In the genomic region with DNA sequence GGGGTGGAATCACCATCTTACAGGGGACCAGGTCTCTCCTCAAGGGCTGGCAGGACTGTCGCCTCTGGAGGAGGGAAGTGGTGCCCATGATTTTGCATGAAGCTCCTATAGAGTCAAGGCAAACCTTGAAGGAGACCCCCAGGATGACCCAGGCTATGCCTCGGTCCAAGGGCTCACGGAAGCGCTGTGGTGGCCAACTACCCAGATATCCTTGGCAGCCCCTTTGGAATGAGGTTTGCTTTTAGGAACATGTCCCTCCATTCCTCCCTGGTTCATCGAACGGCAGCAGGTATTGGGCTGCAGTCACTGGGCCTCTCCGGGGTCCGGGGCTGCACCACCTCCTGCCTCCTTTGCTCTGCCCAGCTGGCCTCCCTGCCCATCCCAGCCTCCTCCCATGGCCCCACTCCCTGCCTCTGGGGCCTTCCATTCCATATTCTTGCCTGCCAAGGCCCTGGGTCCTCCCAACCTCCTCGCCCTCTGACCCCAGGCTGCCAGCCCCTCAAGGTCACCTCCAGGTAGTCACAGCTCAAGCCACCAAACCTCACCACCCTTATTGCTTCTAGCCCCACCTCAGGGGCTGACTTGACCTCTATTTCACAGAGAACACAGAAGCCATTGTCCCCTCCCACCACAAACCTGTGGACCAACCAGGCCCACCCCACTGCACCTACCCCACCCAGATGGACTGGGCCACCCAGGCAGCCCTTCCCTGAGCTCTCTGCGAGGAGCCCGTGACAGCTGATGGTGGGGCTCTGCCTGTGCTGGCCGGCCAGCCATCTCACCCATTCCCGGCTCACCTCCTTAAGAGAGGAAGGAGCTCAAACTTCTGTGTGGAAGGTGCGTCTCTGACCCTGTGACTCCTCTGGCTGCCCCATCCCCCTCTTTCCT, we compare ENCODE assay signal across 14 cellular contexts. TPM values are rescaled to one million over a fixed set of nuclear protein-coding genes. Genes with fewer than 3 reads are reported as not detected.
DNase-seq lines count a peak whose midpoint lies in the region; ATAC-seq, FAIRE-seq and TF ChIP-seq lines count a peak whose summit lies in the region.
"Had no signal": no experiment of that assay in that cellular context is flagged by ENCODE, and none has a peak within 500 bp of the region (broad histone marks: within the 10 kb centered on the region; RNA-seq: fewer than 3 reads in every experiment).

No MANE protein-coding gene starts in this region.

- 97% methylated on average over 14 of the region's 14 CpGs; no CpG with 5 or more reads in 1 of the 2 experiments for WGBS in H1 (ENCODE audit: extremely low coverage in 1 of 2, insufficient coverage in 1 of 2, insufficient read length in 1 of 2, insufficient replicate concordance in 2 of 2, low coverage in 1 of 2, low lambda C conversion rate in 2 of 2, missing lambda C conversion rate in 1 of 2), 2 experiments

- no peak overlapping the region for H3K56ac ChIP-seq in H1 (replicated peaks; ENCODE audit: insufficient read length, low read depth, low read length)

- DNase-seq in SIG-M5 treated with dmso at 0.1 percent for 504 hours (lab: John Stamatoyannopoulos, UW; ENCODE audit: unreplicated experiment) = peak; percentile 3
- DNase-seq in SIG-M5 (lab: John Stamatoyannopoulos, UW) = no peak
- peak; percentile 0 for DNase-seq in HuH-7 (ENCODE audit: low spot score)
- DNase-seq in H1 (ENCODE audit: low read depth in 1 of 2, low spot score in 2 of 2) = no peak
- DNase-seq in posterior vena cava (ENCODE audit: low spot score) = peak; percentile 48
- DNase-seq in GOT3 (lab: John Stamatoyannopoulos, UW) = no peak
- DNase-seq in DMS79 (lab: John Stamatoyannopoulos, UW) = no peak
- DNase-seq: DMS153, NCI-H2081 treated with DMSO at 0.1 percent for 48 hours had no signal

- no peak overlapping the region for H2BK120ac ChIP-seq in H1 (replicated peaks; ENCODE audit: low read depth, low read length)

- H2BK12ac ChIP-seq in H1 (ENCODE audit: low read depth, low read length) = no peak overlapping the region

- no peak for FAIRE-seq in H1 (lab: Jason Lieb, UNC)
- FAIRE-seq: astrocyte had no signal

- H4K91ac ChIP-seq in H1 (replicated peaks; ENCODE audit: insufficient read length, low read length) = no peak overlapping the region

- H2BK15ac ChIP-seq in H1 (ENCODE audit: low read length) = no peak overlapping the region

- no peak overlapping the region for H2AFZ ChIP-seq in H1 (ENCODE audit: low read length)

- no peaks in the 10 kb centered on the region for H3K27me3 ChIP-seq in H1 (replicated peaks in 1 of 4; ENCODE audit: control insufficient read depth in 3 of 4, extremely low read depth in 1 of 4, insufficient read depth in 3 of 4, low read length in 3 of 4)

- TF ChIP-seq CTCF in H1 (IDR thresholded peaks at IDR 0.05; ENCODE audit: control extremely low read depth in 1 of 3, insufficient read depth in 1 of 3, low read depth in 1 of 3, low read length in 3 of 3) = no peak

- H4K8ac ChIP-seq in H1 (ENCODE audit: extremely low read depth, insufficient read depth, low read length) = peak overlapping the region; percentile 36; the same call in 1 of the 2 replicates

- H2BK5ac ChIP-seq in H1 (ENCODE audit: low read depth, low read length) = no peak overlapping the region

- intact Hi-C loops in posterior vena cava (cut with DNase I) = no loop called here

- H3K9me3 ChIP-seq in H1 (ENCODE audit: insufficient read depth in 2 of 2, low read depth in 1 of 2, low read length in 1 of 2) = no peaks in the 10 kb centered on the region

- TF ChIP-seq POLR2A in H1 (IDR thresholded peaks at IDR 0.05; ENCODE audit: control extremely low read depth in 1 of 2, low read depth in 2 of 2, low read length in 2 of 2) = no peak

- H3K4me1 ChIP-seq in H1 (replicated peaks in 1 of 4; ENCODE audit: control insufficient read depth in 3 of 4, insufficient read depth in 4 of 4, low read length in 3 of 4) = no peaks in the 10 kb centered on the region; a peak in 1 of 7 replicates

- H3K14ac ChIP-seq in H1 (ENCODE audit: insufficient read length) = no peak overlapping the region

- H3K9ac ChIP-seq in H1 (replicated peaks in 1 of 4; ENCODE audit: extremely low read depth in 1 of 4, low read depth in 3 of 4, low read length in 3 of 4) = no peak overlapping the region

- no peak overlapping the region for H3K4me3 ChIP-seq in H1 (ENCODE audit: extremely low read depth in 1 of 4, insufficient read depth in 2 of 4, low read depth in 3 of 4, low read length in 4 of 4)

- no peaks in the 10 kb centered on the region for H3K79me1 ChIP-seq in H1 (ENCODE audit: low read depth, low read length)

- no peak for TF ChIP-seq EP300 in H1 (IDR thresholded peaks at IDR 0.05; ENCODE audit: borderline replicate concordance in 1 of 2, low read depth in 2 of 2, low read length in 2 of 2)

- no peaks in the 10 kb centered on the region for H3K36me3 ChIP-seq in H1 (ENCODE audit: control insufficient read depth in 2 of 4, insufficient read depth in 4 of 4, low read length in 3 of 4)

- no peak overlapping the region for H3K4ac ChIP-seq in H1 (replicated peaks; ENCODE audit: insufficient read length, low read depth, low read length)

- H3K23ac ChIP-seq in H1 (ENCODE audit: insufficient read length) = no peak overlapping the region

- POLR2A ChIA-PET in H1 (lab: Charles Lee; ENCODE audit: partially characterized antibody) = no interaction called here

- H3K18ac ChIP-seq in H1 (ENCODE audit: extremely low read depth, low read length) = no peak overlapping the region

- H4K20me1 ChIP-seq in H1 (replicated peaks in 1 of 2; ENCODE audit: control insufficient read depth in 1 of 2, insufficient read depth in 2 of 2, low read length in 2 of 2) = no peaks in the 10 kb centered on the region

- TF ChIP-seq RAD21 in H1 (IDR thresholded peaks at IDR 0.05 in 1 of 2, conservative IDR thresholded peaks at IDR 0.05 in 1 of 2; ENCODE audit: low read depth in 2 of 2, low read length in 2 of 2) = no peak

- no peak overlapping the region for H3K4me2 ChIP-seq in H1 (ENCODE audit: insufficient read depth in 1 of 2, low read depth in 2 of 2, low read length in 2 of 2)

- H3K23me2 ChIP-seq in H1 (ENCODE audit: low read depth, low read length) = no peaks in the 10 kb centered on the region

- no peaks in the 10 kb centered on the region for H3K79me2 ChIP-seq in H1 (ENCODE audit: control insufficient read depth in 1 of 2, insufficient read depth in 2 of 2, low read length in 2 of 2)

- H4K5ac ChIP-seq in H1 (ENCODE audit: insufficient read length, low read depth, low read length) = no peak overlapping the region

- H2AK5ac ChIP-seq in H1 (ENCODE audit: low read depth, low read length) = no peak overlapping the region

- H2BK20ac ChIP-seq in H1 (ENCODE audit: low read length) = no peak overlapping the region

- no peak for ATAC-seq in GM21526 (IDR thresholded peaks at IDR 0.05; ENCODE audit: low FRiP score, unreplicated experiment)

- CTCF ChIA-PET in H1 (lab: Charles Lee; ENCODE audit: partially characterized antibody) = interaction anchor here (0.7 to 4.3 kb wide), 2 partner anchors 7 to 66 kb away, joined by 3 to 31 read pairs; no protein-coding TSS in a partner anchor

- no peak overlapping the region for H3K27ac ChIP-seq in H1 (ENCODE audit: low read depth, low read length)
- H3K27ac ChIP-seq: 22Rv1 had no signal

TF ChIP-seq in H1, 55 proteins besides CTCF, POLR2A, EP300 and RAD21 (continues in another document):
- TF ChIP-seq TCF12 (IDR thresholded peaks at IDR 0.05; ENCODE audit: low read depth, low read length) (no peak), EGR1 (IDR thresholded peaks at IDR 0.05; ENCODE audit: borderline replicate concordance, low read depth, low read length) (no peak), JUN (IDR thresholded peaks at IDR 0.05; ENCODE audit: low read depth, low read length) (no peak), SP2 (IDR thresholded peaks at IDR 0.05; ENCODE audit: low read length) (no peak), SIX5 (IDR thresholded peaks at IDR 0.05; ENCODE audit: low read depth, low read length) (no peak), CEBPB (IDR thresholded peaks at IDR 0.05; ENCODE audit: low read depth, low read length) (no peak), RBBP5 (IDR thresholded peaks at IDR 0.05; ENCODE audit: borderline replicate concordance, low read depth, low read length) (no peak), CREB1 (IDR thresholded peaks at IDR 0.05) (no peak), MAFK (IDR thresholded peaks at IDR 0.05; ENCODE audit: low read depth, low read length) (no peak), CBX8 (IDR thresholded peaks at IDR 0.05; ENCODE audit: borderline replicate concordance, low read depth, low read length) (no peak)

RNA-seq across cellular contexts. Expression of gene IL3, which starts 3.6 kb away (rescaled TPM):
- not detected in 2 replicates for total RNA-seq in H1 (2021; fragmentation: NEBNext Ultra II Directional; extraction: Animal tissue kit (Norgen Biotek cat#: 25700))
- not detected in 2 replicates for polyA plus RNA-seq in H1 (2011; rRNA removed)
- polyA plus RNA-seq in H1 (2011; cell fraction: cytosol; rRNA removed) = not detected
- not detected for polyA plus RNA-seq in H1 (2011; cell fraction: nucleus; rRNA removed)
- polyA plus RNA-seq in H1 (2012, experiment 1 of 2) = not detected in 4 replicates
- not detected for polyA plus RNA-seq in H1 (2012, experiment 2 of 2)
- polyA plus RNA-seq in H1 (2013, experiment 1 of 2) = not detected
- polyA plus RNA-seq in H1 (2013, experiment 2 of 2) = not detected
- polyA minus RNA-seq in H1 (2011; rRNA and poly(A)+ RNA removed) = not detected in 2 replicates
- polyA minus RNA-seq in H1 (2011; cell fraction: cytosol; rRNA and poly(A)+ RNA removed) = not detected
- polyA minus RNA-seq in H1 (2011; cell fraction: nucleus; rRNA and poly(A)+ RNA removed) = not detected
- not detected for total RNA-seq in posterior vena cava
- total RNA-seq: astrocyte, LHCN-M2, lung microvascular endothelial cell had no signal

RNA-seq across cellular contexts. Expression of gene CSF2, which starts 16.7 kb away (rescaled TPM):
- total RNA-seq in H1 (2021; fragmentation: NEBNext Ultra II Directional; extraction: Animal tissue kit (Norgen Biotek cat#: 25700)) = not detected in 2 replicates
- not detected in 2 replicates for polyA plus RNA-seq in H1 (2011; rRNA removed)
- not detected for polyA plus RNA-seq in H1 (2011; cell fraction: cytosol; rRNA removed)
- not detected for polyA plus RNA-seq in H1 (2011; cell fraction: nucleus; rRNA removed)
- not detected in 4 replicates for polyA plus RNA-seq in H1 (2012, experiment 1 of 2)
- polyA plus RNA-seq in H1 (2012, experiment 2 of 2) = not detected
- polyA plus RNA-seq in H1 (2013, experiment 1 of 2) = not detected
- not detected for polyA plus RNA-seq in H1 (2013, experiment 2 of 2)
- polyA minus RNA-seq in H1 (2011; rRNA and poly(A)+ RNA removed) = not detected in 2 replicates
- polyA minus RNA-seq in H1 (2011; cell fraction: cytosol; rRNA and poly(A)+ RNA removed) = not detected
- not detected for polyA minus RNA-seq in H1 (2011; cell fraction: nucleus; rRNA and poly(A)+ RNA removed)
- not detected for total RNA-seq in posterior vena cava
- total RNA-seq: astrocyte, LHCN-M2 had no signal

RNA-seq across cellular contexts. Expression of gene ACSL6, which starts 45.4 kb away (rescaled TPM):
- 2.4 and 3.8 TPM in 2 replicates for total RNA-seq in H1 (2021; fragmentation: NEBNext Ultra II Directional; extraction: Animal tissue kit (Norgen Biotek cat#: 25700))
- 2.3 and 3.4 TPM in 2 replicates for polyA plus RNA-seq in H1 (2011; rRNA removed)
- 1.8 TPM for polyA plus RNA-seq in H1 (2011; cell fraction: cytosol; rRNA removed)
- polyA plus RNA-seq in H1 (2011; cell fraction: nucleus; rRNA removed) = 11.2 TPM
- 2.1 to 4.6 TPM (median 2.9 TPM) in 4 replicates for polyA plus RNA-seq in H1 (2012, experiment 1 of 2)
- 0.52 TPM for polyA plus RNA-seq in H1 (2012, experiment 2 of 2)
- polyA plus RNA-seq in H1 (2013, experiment 1 of 2) = 2.4 TPM
- polyA plus RNA-seq in H1 (2013, experiment 2 of 2) = 2.1 TPM
- 3.9 and 9.3 TPM in 2 replicates for polyA minus RNA-seq in H1 (2011; rRNA and poly(A)+ RNA removed)
- not detected for polyA minus RNA-seq in H1 (2011; cell fraction: cytosol; rRNA and poly(A)+ RNA removed)
- 4.6 TPM for polyA minus RNA-seq in H1 (2011; cell fraction: nucleus; rRNA and poly(A)+ RNA removed)
- under 1 TPM; 0.32 to 0.62 TPM for total RNA-seq in posterior vena cava
- total RNA-seq: LHCN-M2 had no signal

Comparison
In these comparisons a context has a peak if more than half of its experiments do, and no peak if none do; other contexts are left out.
1. DNase-seq: peak in SIG-M5 treated with dmso at 0.1 percent for 504 hours (single experiment), HuH-7 (single experiment) and posterior vena cava (single experiment); none in SIG-M5 (single experiment), H1 (0 of 2), GOT3 (single experiment) and DMS79 (single experiment).